8 cellular contexts compared by ENCODE assay signal in the genomic region with DNA sequence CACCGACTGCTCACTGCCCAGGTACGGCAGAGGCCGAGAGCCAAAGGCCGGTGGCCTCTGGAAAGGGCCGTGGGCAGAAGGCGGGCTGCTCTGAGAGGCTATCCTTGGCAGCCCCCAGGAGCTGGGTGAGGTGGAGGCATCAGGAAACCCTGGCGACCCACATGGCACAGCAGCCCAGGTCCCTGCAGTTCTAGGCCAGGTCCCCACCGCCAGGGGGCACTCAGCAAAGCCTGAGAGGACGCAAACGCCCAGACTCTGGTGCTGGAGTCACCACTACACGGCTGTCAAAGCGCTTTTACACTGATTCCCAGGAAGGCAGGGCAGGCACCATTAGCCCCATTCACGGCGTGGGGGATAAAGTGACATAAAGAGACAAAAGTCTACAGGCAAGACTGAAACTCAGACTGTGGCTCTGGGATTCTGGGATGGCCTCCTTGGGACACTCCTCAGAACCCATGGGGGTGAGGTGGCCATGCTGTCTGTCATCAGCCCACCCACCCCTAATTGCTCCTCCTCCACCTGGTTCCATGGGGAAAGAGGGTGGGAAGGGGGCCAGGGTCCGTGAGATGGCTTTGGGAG. TPM values are rescaled to one million over a fixed set of nuclear protein-coding genes. Genes with fewer than 3 reads are reported as not detected.
DNase-seq lines count a peak whose midpoint lies in the region; TF ChIP-seq lines count a peak whose summit lies in the region.

No MANE protein-coding gene starts in this region.

- H3K36me3 ChIP-seq in MM.1S (replicated peaks; ENCODE audit: insufficient read depth, low read length), result no peaks in the 10 kb centered on the region

- H3K4me2 ChIP-seq in MM.1S (ENCODE audit: low read depth, low read length), result no peak overlapping the region

- H3K79me2 ChIP-seq in MM.1S (ENCODE audit: low read length), result no peaks in the 10 kb centered on the region

- TF ChIP-seq CTCF in MM.1S (IDR thresholded peaks at IDR 0.05; ENCODE audit: low read length) (peak; percentile 89), type B pancreatic cell (conservative IDR thresholded peaks at IDR 0.05) (peak; percentile 98)

- H2AFZ ChIP-seq in MM.1S (ENCODE audit: low read length), result no peak overlapping the region

- no peak overlapping the region for H3K9ac ChIP-seq in MM.1S (ENCODE audit: low read length)

- no peaks in the 10 kb centered on the region for H3K9me3 Mint-ChIP-seq in type B pancreatic cell

- no peaks in the 10 kb centered on the region for H3K9me3 ChIP-seq in MM.1S (replicated peaks; ENCODE audit: insufficient read depth, low read length)

- peak overlapping the region; percentile 66 for H3K27ac Mint-ChIP-seq in type B pancreatic cell

- H3K27me3 ChIP-seq in MM.1S (replicated peaks; ENCODE audit: insufficient read depth, low read length), result peaks cover 53% of the 10 kb centered on the region

- no peaks in the 10 kb centered on the region for H3F3A ChIP-seq in MM.1S (ENCODE audit: insufficient read depth, low read length)

- no peak overlapping the region for H3K27ac ChIP-seq in MM.1S (ENCODE audit: low read length)

- peaks cover 26% of the 10 kb centered on the region for H3K4me1 Mint-ChIP-seq in type B pancreatic cell (ENCODE audit: unreplicated experiment)

- no peaks in the 10 kb centered on the region for H4K20me1 ChIP-seq in MM.1S (ENCODE audit: insufficient read depth, low read length)

- H3K9me2 ChIP-seq in MM.1S (replicated peaks; ENCODE audit: insufficient read depth, low read length), result no peaks in the 10 kb centered on the region

- DNase-seq in SIG-M5 treated with dmso at 0.1 percent for 504 hours (lab: John Stamatoyannopoulos, UW; ENCODE audit: unreplicated experiment) (peak; percentile 72), SIG-M5 (lab: John Stamatoyannopoulos, UW) (no peak), MM.1S (peak; percentile 81), SKM-1 (lab: John Stamatoyannopoulos, UW; ENCODE audit: unreplicated experiment) (peak; percentile 71), head of caudate nucleus (peak; percentile 70 to 91 (median 83)), pons (ENCODE audit: low spot score) (peak; percentile 64), type B pancreatic cell (ENCODE audit: extremely low spot score, unreplicated experiment) (peak; percentile 92)
- DNase-seq in activated naive CD4-positive, alpha-beta T cell treated with anti-CD3 and anti-CD28 coated beads, Interleukin-2, amount 50 U/mL, for 16 hours, result peak; percentile 90

- intact Hi-C loops in head of caudate nucleus (cut with DNase I), result loop anchor here (10.0 kb wide), 1 partner anchor 158 kb away; no protein-coding TSS in a partner anchor

- H3K4me3 ChIP-seq in MM.1S (ENCODE audit: low read length), result no peak overlapping the region

- H3K4me1 ChIP-seq in MM.1S (ENCODE audit: low read length), result peaks cover 3% of the 10 kb centered on the region; the same call in 1 of the 2 replicates

- H3K36me3 Mint-ChIP-seq in type B pancreatic cell, result peaks cover 5% of the 10 kb centered on the region

- peak overlapping the region; percentile 81 for H3K4me3 Mint-ChIP-seq in type B pancreatic cell

- peaks cover 4% of the 10 kb centered on the region for H3K27me3 Mint-ChIP-seq in type B pancreatic cell

RNA-seq across cellular contexts. Expression of a gene that starts 4.9 kb away (rescaled TPM):
- total RNA-seq in type B pancreatic cell (ENCODE audit: low replicate concordance), result 28.5 and 30.6 TPM in 2 replicates

RNA-seq across cellular contexts. Expression of a gene that starts 20.5 kb away (rescaled TPM):
- total RNA-seq in type B pancreatic cell (ENCODE audit: low replicate concordance), result 27.0 and 29.4 TPM in 2 replicates
